In genomic region chr6:38509713-38510112, GRCh38 we compare ENCODE assay signal across 12 cellular contexts.
A peak's percentile ranks its signal among the peaks of the same experiment; 100 is the strongest.
DNase-seq lines count a peak whose midpoint lies in the region; ATAC-seq and TF ChIP-seq lines count a peak whose summit lies in the region.
"Had no signal": no experiment of that assay in that cellular context is flagged by ENCODE, and none has a peak within 500 bp of the region (broad histone marks: within the 10 kb centered on the region; RNA-seq: fewer than 3 reads in every experiment).

No MANE protein-coding gene starts in this region.

- no peaks in the 10 kb centered on the region for H4K20me1 ChIP-seq in fibroblast of lung (ENCODE audit: control insufficient read depth, extremely low read depth, insufficient read depth, low read length)
- H4K20me1 ChIP-seq in osteoblast (ENCODE audit: insufficient read depth, low read length): peaks cover 20% of the 10 kb centered on the region

- no peaks in the 10 kb centered on the region for H3K27me3 ChIP-seq in Panc1 (ENCODE audit: control insufficient read depth, insufficient read depth, low read length)
- H3K27me3 ChIP-seq in fibroblast of lung (ENCODE audit: control insufficient read depth, insufficient read depth, low read length): no peaks in the 10 kb centered on the region
- no peaks in the 10 kb centered on the region for H3K27me3 ChIP-seq in osteoblast (ENCODE audit: insufficient read depth, low read length)
- H3K27me3 ChIP-seq in CD8-positive, alpha-beta memory T cell (ENCODE audit: insufficient read depth, low read length, poor library complexity, severe bottlenecking): no peaks in the 10 kb centered on the region
- H3K27me3 ChIP-seq: testis had no signal

- TF ChIP-seq CTCF in Panc1 (IDR thresholded peaks at IDR 0.05) (no peak), fibroblast of lung (conservative IDR thresholded peaks at IDR 0.05 in 1 of 2, IDR thresholded peaks at IDR 0.05 in 1 of 2; ENCODE audit: low read depth in 1 of 2, low read length in 2 of 2) (no peak), osteoblast (IDR thresholded peaks at IDR 0.05; ENCODE audit: extremely low read depth, low read depth, low read length) (no peak)

- DNase-seq in EL: peak; percentile 79
- DNase-seq in Panc1 (ENCODE audit: low read depth, low spot score): no peak
- DNase-seq in fibroblast of lung (ENCODE audit: low read depth in 2 of 2): peak; percentile 49 to 97
- DNase-seq in osteoblast (ENCODE audit: insufficient read length, low spot score, missing footprints): no peak
- no peak for DNase-seq in NCI-H345 treated with DMSO at 0.1 percent for 48 hours (lab: John Stamatoyannopoulos, UW; ENCODE audit: unreplicated experiment)
- DNase-seq in CD8-positive, alpha-beta memory T cell: no peak
- no peak for DNase-seq in GM19238 (ENCODE audit: insufficient read length, low spot score)
- DNase-seq: amniotic stem cell; CD8-positive, alpha-beta T cell; kidney; testis had no signal

- H3K9me3 ChIP-seq in Panc1 (ENCODE audit: control insufficient read depth, insufficient read depth, low read depth, low read length): no peaks in the 10 kb centered on the region
- no peaks in the 10 kb centered on the region for H3K9me3 ChIP-seq in fibroblast of lung (ENCODE audit: control insufficient read depth, insufficient read depth, low read depth, low read length)
- H3K9me3 ChIP-seq in osteoblast (ENCODE audit: low read depth, low read length): no peaks in the 10 kb centered on the region
- no peaks in the 10 kb centered on the region for H3K9me3 ChIP-seq in CD8-positive, alpha-beta memory T cell (ENCODE audit: low read length)
- H3K9me3 ChIP-seq: testis had no signal

- H3K36me3 ChIP-seq in Panc1 (ENCODE audit: control insufficient read depth, insufficient read depth, low read length) (no peaks in the 10 kb centered on the region), fibroblast of lung (ENCODE audit: control insufficient read depth, insufficient read depth, low read length) (no peaks in the 10 kb centered on the region), osteoblast (ENCODE audit: insufficient read depth, low read length) (no peaks in the 10 kb centered on the region)
- no peaks in the 10 kb centered on the region for H3K36me3 ChIP-seq in CD8-positive, alpha-beta memory T cell (ENCODE audit: insufficient read depth, low read length)

- H3K4me1 Mint-ChIP-seq in CD8-positive, alpha-beta memory T cell: no peaks in the 10 kb centered on the region

- BruUV-seq in Panc1 (replicated peaks; lab: Mats Ljungman, UMichigan): no TSS peak

- no peak overlapping the region for H3K9ac ChIP-seq in fibroblast of lung (ENCODE audit: insufficient read depth, low read length)

- POLR2A ChIA-PET in Panc1 (lab: Charles Lee): no interaction called here
- POLR2A ChIA-PET in CD8-positive, alpha-beta memory T cell (lab: Charles Lee): no interaction called here

- H3K4me3 ChIP-seq in Panc1 (ENCODE audit: low read depth in 2 of 2, low read length in 2 of 2): no peak overlapping the region
- no peak overlapping the region for H3K4me3 ChIP-seq in fibroblast of lung (replicated peaks in 1 of 4; ENCODE audit: control extremely low read depth in 1 of 4, insufficient read depth in 1 of 4, low read depth in 3 of 4, low read length in 4 of 4)
- no peak overlapping the region for H3K4me3 ChIP-seq in osteoblast (ENCODE audit: insufficient read depth, low read length)
- no peak overlapping the region for H3K4me3 ChIP-seq in CD8-positive, alpha-beta memory T cell (ENCODE audit: low read length)
- H3K4me3 ChIP-seq: testis had no signal

- intact Hi-C loops in Panc1 (cut with micrococcal nuclease; ENCODE audit: unreplicated experiment): no loop called here

- H3K27ac ChIP-seq in Panc1 (ENCODE audit: low read length): no peak overlapping the region
- H3K27ac ChIP-seq in fibroblast of lung (ENCODE audit: insufficient read depth, low read length): peak overlapping the region; percentile 39
- peak overlapping the region; percentile 40 for H3K27ac ChIP-seq in osteoblast (ENCODE audit: low read depth, low read length)
- H3K27ac ChIP-seq in CD8-positive, alpha-beta memory T cell (ENCODE audit: low read depth, low read length): no peak overlapping the region
- H3K27ac ChIP-seq: testis had no signal

- H3K27me3 Mint-ChIP-seq in CD8-positive, alpha-beta memory T cell: no peaks in the 10 kb centered on the region

- H3K4me2 ChIP-seq in fibroblast of lung (ENCODE audit: extremely low read depth, insufficient read depth, low read length): peak overlapping the region; percentile 51
- H3K4me2 ChIP-seq in osteoblast (ENCODE audit: insufficient read depth, low read length): peak overlapping the region; percentile 10

- H3K9me3 Mint-ChIP-seq in CD8-positive, alpha-beta memory T cell: no peaks in the 10 kb centered on the region
- H3K9me3 Mint-ChIP-seq: CD8-positive, alpha-beta T cell had no signal

- H2AFZ ChIP-seq in fibroblast of lung (ENCODE audit: low read length): no peak overlapping the region
- H2AFZ ChIP-seq in osteoblast (ENCODE audit: low read length): no peak overlapping the region

- CTCF ChIA-PET in Panc1 (lab: Charles Lee): interaction anchor here (0.7 kb wide), 1 partner anchor 16 kb away, joined by 3 read pairs; no protein-coding TSS in a partner anchor
- CTCF ChIA-PET in CD8-positive, alpha-beta memory T cell (lab: Charles Lee): no interaction called here

- H3K27ac Mint-ChIP-seq in CD8-positive, alpha-beta memory T cell: no peak overlapping the region
- H3K27ac Mint-ChIP-seq: CD8-positive, alpha-beta T cell had no signal

- H3K4me1 ChIP-seq in Panc1 (ENCODE audit: control insufficient read depth, insufficient read depth, low read length) (no peaks in the 10 kb centered on the region), fibroblast of lung (ENCODE audit: control insufficient read depth, extremely low read depth, insufficient read depth, low read length) (peaks cover 7% of the 10 kb centered on the region), osteoblast (ENCODE audit: insufficient read depth, low read length) (peaks cover 15% of the 10 kb centered on the region)
- no peaks in the 10 kb centered on the region for H3K4me1 ChIP-seq in CD8-positive, alpha-beta memory T cell (ENCODE audit: insufficient read depth, low read length)

- H3K4me3 Mint-ChIP-seq in CD8-positive, alpha-beta memory T cell: no peak overlapping the region
- H3K4me3 Mint-ChIP-seq: CD8-positive, alpha-beta T cell had no signal

- ATAC-seq in Panc1 (peak; percentile 48; the same call in 1 of the 2 replicates), HG03460 (IDR thresholded peaks at IDR 0.05; ENCODE audit: unreplicated experiment) (no peak)
- ATAC-seq: CD8-positive, alpha-beta T cell had no signal

- in situ Hi-C loops in Panc1 (cut with HindIII; ENCODE audit: low pct_unique_long_range_greater_than_20kb, low sequenced_read_pairs): no loop called here

- no peaks in the 10 kb centered on the region for H3K36me3 Mint-ChIP-seq in CD8-positive, alpha-beta memory T cell

- H3K79me2 ChIP-seq in fibroblast of lung (ENCODE audit: control insufficient read depth, insufficient read depth, low read length) (no peaks in the 10 kb centered on the region), osteoblast (ENCODE audit: insufficient read depth, low read length) (no peaks in the 10 kb centered on the region)

Comparison
In these comparisons a context has a peak if more than half of its experiments do, and no peak if none do; other contexts are left out.
1. DNase-seq: peak in EL (single experiment) and fibroblast of lung (2 of 2); none in Panc1 (single experiment), osteoblast (single experiment), NCI-H345 treated with DMSO at 0.1 percent for 48 hours (single experiment), CD8-positive, alpha-beta memory T cell (0 of 5) and GM19238 (single experiment).
2. H3K27ac ChIP-seq: peak in fibroblast of lung (single experiment) and osteoblast (single experiment); none in Panc1 (single experiment) and CD8-positive, alpha-beta memory T cell (single experiment).